ENCODE assay signal across 9 cellular contexts in genomic region chr4:123856689-123857545, GRCh38.
DNase-seq lines count a peak whose midpoint lies in the region; ATAC-seq and TF ChIP-seq lines count a peak whose summit lies in the region.
"Had no signal": no experiment of that assay in that cellular context is flagged by ENCODE, and none has a peak within 500 bp of the region (broad histone marks: within the 10 kb centered on the region; RNA-seq: fewer than 3 reads in every experiment).

No MANE protein-coding gene starts in this region.

- intact Hi-C loops in lower lobe of right lung (cut with DNase I) (no loop called here), aorta (cut with DNase I) (no loop called here)

- H3K4me3 ChIP-seq in lower lobe of right lung: no peak overlapping the region
- H3K4me3 ChIP-seq in aorta (ENCODE audit: low read length in 2 of 2): peak overlapping the region in 1 of 2 donors; percentile 18

- no peaks in the 10 kb centered on the region for H3K9me3 ChIP-seq in lower lobe of right lung
- H3K9me3 ChIP-seq in aorta (ENCODE audit: control insufficient read depth, low read length): no peaks in the 10 kb centered on the region

- peak; percentile 28 for TF ChIP-seq CTCF in lower lobe of right lung (IDR thresholded peaks at IDR 0.05)

- ATAC-seq in lower lobe of right lung (peak in 1 of 2 donors; percentile 50), aorta (ENCODE audit: low FRiP score) (peak; percentile 68), HG02981 (IDR thresholded peaks at IDR 0.05; ENCODE audit: unreplicated experiment) (no peak), GM18873 (IDR thresholded peaks at IDR 0.05; ENCODE audit: low FRiP score, unreplicated experiment) (no peak)

- 18 to 19% methylated on average over 9 of the region's 9 CpGs for WGBS in aorta, 2 donors

- H3K27me3 ChIP-seq in lower lobe of right lung (ENCODE audit: low read depth) (no peaks in the 10 kb centered on the region), aorta (ENCODE audit: control insufficient read depth in 1 of 2, insufficient read depth in 2 of 2, low read length in 1 of 2) (no peaks in the 10 kb centered on the region)

- H3K36me3 ChIP-seq in lower lobe of right lung (no peaks in the 10 kb centered on the region), aorta (ENCODE audit: control insufficient read depth in 1 of 2, insufficient read depth in 2 of 2, low read length in 1 of 2) (no peaks in the 10 kb centered on the region)

- H3K27ac ChIP-seq in lower lobe of right lung (peak overlapping the region; percentile 66), aorta (ENCODE audit: low read depth in 1 of 2, low read length in 2 of 2) (peak overlapping the region; percentile 25 to 28)

- DNase-seq in SIG-M5 treated with dmso at 0.1 percent for 504 hours (lab: John Stamatoyannopoulos, UW; ENCODE audit: unreplicated experiment) (peak; percentile 36), SIG-M5 (lab: John Stamatoyannopoulos, UW) (no peak), dermis blood vessel endothelial cell (peak; percentile 92), lower lobe of right lung (no peak), aorta (peak in 1 of 2 donors; percentile 53), mesenteric fat pad (ENCODE audit: low spot score) (no peak)
- DNase-seq: DND-41 had no signal

- peaks cover 10% of the 10 kb centered on the region for H3K4me1 ChIP-seq in lower lobe of right lung
- H3K4me1 ChIP-seq in aorta (ENCODE audit: control insufficient read depth in 1 of 2, insufficient read depth in 2 of 2, low read length in 2 of 2): no peaks in the 10 kb centered on the region

Comparison
In these comparisons a context has a peak if more than half of its experiments do, and no peak if none do; other contexts are left out.
1. DNase-seq: peak in SIG-M5 treated with dmso at 0.1 percent for 504 hours (single experiment) and dermis blood vessel endothelial cell (single experiment); none in SIG-M5 (single experiment), lower lobe of right lung (single experiment) and mesenteric fat pad (single experiment).